ENCODE assay signal across 8 cellular contexts in genomic region chr18:63365909-63366269, GRCh38. TPM values are rescaled to one million over a fixed set of nuclear protein-coding genes. Genes with fewer than 3 reads are reported as not detected.
DNase-seq lines count a peak whose midpoint lies in the region; ATAC-seq lines count a peak whose summit lies in the region.

No MANE protein-coding gene starts in this region.

- peaks cover 7 to 28% of the 10 kb centered on the region in 2 donors for H3K36me3 ChIP-seq in neuronal stem cell (replicated peaks in 1 of 2; ENCODE audit: control insufficient read depth in 2 of 2, insufficient read depth in 2 of 2, low read length in 2 of 2)

- no peak overlapping the region for H2BK120ac ChIP-seq in neuronal stem cell (ENCODE audit: low read depth, low read length)

- H3K18ac ChIP-seq in neuronal stem cell (ENCODE audit: low read length) = no peak overlapping the region

- peak overlapping the region; percentile 88 for H2AFZ ChIP-seq in neuronal stem cell (ENCODE audit: low read length)

- H3K4me3 ChIP-seq in neuronal stem cell (ENCODE audit: low read length in 2 of 2) = peak overlapping the region; percentile 64 to 98

- H2BK12ac ChIP-seq in neuronal stem cell (ENCODE audit: low read length) = no peak overlapping the region

- no peak overlapping the region for H4K91ac ChIP-seq in neuronal stem cell (ENCODE audit: low read depth, low read length, poor library complexity)

- H3K23ac ChIP-seq in neuronal stem cell (ENCODE audit: low read depth, low read length, poor library complexity) = no peak overlapping the region

- H3K9me3 ChIP-seq in neuronal stem cell (replicated peaks in 1 of 2; ENCODE audit: control insufficient read depth in 2 of 2, insufficient read depth in 1 of 2, low read depth in 1 of 2, low read length in 2 of 2) = peaks cover 6 to 7% of the 10 kb centered on the region in 2 donors

- H3K9ac ChIP-seq in neuronal stem cell (ENCODE audit: low read depth, low read length, poor library complexity) = peak overlapping the region; percentile 90

- no peak overlapping the region for H2AK5ac ChIP-seq in neuronal stem cell (ENCODE audit: low read depth, low read length)

- WGBS in neuronal stem cell (ENCODE audit: extremely low coverage in 2 of 2, insufficient read length in 2 of 2, insufficient replicate concordance in 1 of 2), 2 donors = no CpG with 5 or more reads among the region's 14 CpGs

- H3K4me2 ChIP-seq in neuronal stem cell (ENCODE audit: insufficient read depth, low read length, poor library complexity, severe bottlenecking) = peak overlapping the region; percentile 65

- peaks cover 2% of the 10 kb centered on the region for H3K79me1 ChIP-seq in neuronal stem cell (ENCODE audit: low read depth, low read length)

- H3K27ac ChIP-seq in epithelial cell of prostate (peak overlapping the region; percentile 90), neuronal stem cell (replicated peaks; ENCODE audit: low read length) (no peak overlapping the region)

- no peak overlapping the region for H3K4ac ChIP-seq in neuronal stem cell (ENCODE audit: low read length)

- H2BK5ac ChIP-seq in neuronal stem cell (ENCODE audit: low read length) = no peak overlapping the region

- peaks cover 2 to 10% of the 10 kb centered on the region in 2 donors for H3K4me1 ChIP-seq in neuronal stem cell (ENCODE audit: control insufficient read depth in 2 of 2, insufficient read depth in 1 of 2, low read depth in 1 of 2, low read length in 2 of 2)

- no peak overlapping the region for H4K8ac ChIP-seq in neuronal stem cell (ENCODE audit: low read depth, low read length)

- peak; percentile 6 for DNase-seq in stimulated activated CD4-positive, alpha-beta T cell treated with anti-CD3 and anti-CD28 coated beads, Interleukin-4, amount 100 ng/mL, for 24 hours
- DNase-seq in stimulated activated CD4-positive, alpha-beta T cell treated with anti-CD3 and anti-CD28 coated beads, Interleukin-1b, Interleukin-23, amount 100 ng/mL, for 48 hours = no peak
- DNase-seq in RKO (ENCODE audit: low spot score) (peak; percentile 48), epithelial cell of prostate (ENCODE audit: low read depth, low spot score) (no peak), neuronal stem cell (ENCODE audit: low spot score) (peak; percentile 1)

- no peak overlapping the region for H2BK15ac ChIP-seq in neuronal stem cell (ENCODE audit: low read length)

- no peak overlapping the region for H3K14ac ChIP-seq in neuronal stem cell (ENCODE audit: low read length)

- no peak for ATAC-seq in GM21576 (IDR thresholded peaks at IDR 0.05; ENCODE audit: unreplicated experiment)
- no peak for ATAC-seq in HG02588 (IDR thresholded peaks at IDR 0.05; ENCODE audit: unreplicated experiment)
- no peak for ATAC-seq in HG02938 (IDR thresholded peaks at IDR 0.05; ENCODE audit: unreplicated experiment)

- no peaks in the 10 kb centered on the region for H3K27me3 ChIP-seq in neuronal stem cell (ENCODE audit: control insufficient read depth in 3 of 3, insufficient read depth in 3 of 3, low read depth in 1 of 3, low read length in 3 of 3)

RNA-seq across cellular contexts. Expression of gene KDSR, which starts 1.1 kb away (rescaled TPM):
- polyA plus RNA-seq in neuronal stem cell (2013, experiment 1 of 2) = 14.8 TPM
- 15.2 TPM for polyA plus RNA-seq in neuronal stem cell (2013, experiment 2 of 2)

RNA-seq across cellular contexts. Expression of gene BCL2, which starts 46.3 kb away (rescaled TPM):
- polyA plus RNA-seq in neuronal stem cell (2013, experiment 1 of 2) = 10.8 TPM
- polyA plus RNA-seq in neuronal stem cell (2013, experiment 2 of 2) = 10.2 TPM

RNA-seq across cellular contexts. Expression of gene VPS4B, which starts 56.4 kb away (rescaled TPM):
- polyA plus RNA-seq in neuronal stem cell (2013, experiment 1 of 2) = 32.7 TPM
- 33.3 TPM for polyA plus RNA-seq in neuronal stem cell (2013, experiment 2 of 2)

Comparison
In these comparisons a context has a peak if more than half of its experiments do, and no peak if none do; other contexts are left out.
1. DNase-seq: peak in stimulated activated CD4-positive, alpha-beta T cell treated with anti-CD3 and anti-CD28 coated beads, Interleukin-4, amount 100 ng/mL, for 24 hours (single experiment), RKO (single experiment) and neuronal stem cell (single experiment); none in stimulated activated CD4-positive, alpha-beta T cell treated with anti-CD3 and anti-CD28 coated beads, Interleukin-1b, Interleukin-23, amount 100 ng/mL, for 48 hours (single experiment) and epithelial cell of prostate (single experiment).